ENCODE assay signal across 8 cellular contexts in genomic region chr12:53492188-53492587, GRCh38. TPM values are rescaled to one million over a fixed set of nuclear protein-coding genes. Genes with fewer than 3 reads are reported as not detected.
DNase-seq lines count a peak whose midpoint lies in the region; ATAC-seq and TF ChIP-seq lines count a peak whose summit lies in the region.

No MANE protein-coding gene starts in this region.

- intact Hi-C loops in natural killer cell (cut with micrococcal nuclease) = no loop called here

- no peak overlapping the region for H3K9ac ChIP-seq in KMS-11

- H3K9me3 Mint-ChIP-seq in natural killer cell = no peaks in the 10 kb centered on the region

- DNase-seq in AG10803 (ENCODE audit: low read depth) (no peak), natural killer cell (no peak), medulla oblongata (ENCODE audit: extremely low spot score) (no peak), cerebellar cortex (ENCODE audit: low spot score) (no peak), GM20000 (ENCODE audit: low spot score) (no peak)

- no peak overlapping the region for H2AFZ ChIP-seq in KMS-11 (ENCODE audit: low read depth)

- peak overlapping the region; percentile 98 for H3K4me2 ChIP-seq in KMS-11

- TF ChIP-seq CTCF in AG10803 (conservative IDR thresholded peaks at IDR 0.05; ENCODE audit: low read length) (no peak), KMS-11 (conservative IDR thresholded peaks at IDR 0.05; ENCODE audit: low read depth, low read length) (no peak), natural killer cell (IDR thresholded peaks at IDR 0.05) (no peak), GM20000 (IDR thresholded peaks at IDR 0.05; ENCODE audit: extremely low read depth, missing control alignments) (no peak)

- ATAC-seq in natural killer cell (no peak), HG03469 (IDR thresholded peaks at IDR 0.05; ENCODE audit: unreplicated experiment) (no peak)

- H3K4me3 Mint-ChIP-seq in natural killer cell = peak overlapping the region; percentile 72

- H3K4me1 ChIP-seq in KMS-11 (ENCODE audit: low read depth, poor library complexity, severe bottlenecking) = peaks cover 36% of the 10 kb centered on the region

- H3K4me3 ChIP-seq in AG10803 (ENCODE audit: low read length) = peak overlapping the region; percentile 67
- H3K4me3 ChIP-seq in KMS-11 (IDR thresholded peaks at IDR 0.05; ENCODE audit: insufficient read depth, low read depth, low read length) = peak overlapping the region; percentile 50

- no peaks in the 10 kb centered on the region for H3K36me3 Mint-ChIP-seq in natural killer cell

- H3K79me2 ChIP-seq in KMS-11 (ENCODE audit: insufficient read depth, low read depth) = no peaks in the 10 kb centered on the region

- peak overlapping the region; percentile 87 to 98 for H3K27ac Mint-ChIP-seq in natural killer cell

- no peaks in the 10 kb centered on the region for H3K27me3 Mint-ChIP-seq in natural killer cell (ENCODE audit: low read depth in 2 of 2)

- H3K36me3 ChIP-seq in KMS-11 (ENCODE audit: insufficient read depth) = no peaks in the 10 kb centered on the region

- H3K27ac ChIP-seq in KMS-11 (no peak overlapping the region), cingulate gyrus (ENCODE audit: low read depth, low read length) (peak overlapping the region; percentile 39)

- peaks cover 21 to 34% of the 10 kb centered on the region in 2 donors for H3K4me1 Mint-ChIP-seq in natural killer cell

- no peaks in the 10 kb centered on the region for H3K27me3 ChIP-seq in KMS-11 (ENCODE audit: insufficient read depth, low read depth)

- H4K20me1 ChIP-seq in KMS-11 (ENCODE audit: insufficient read depth) = no peaks in the 10 kb centered on the region

RNA-seq across cellular contexts. Expression of gene MAP3K12, which starts 7.1 kb away (rescaled TPM):
- 10 to 100 TPM; 15.3 to 21.8 (median 21.8) TPM for total RNA-seq in natural killer cell

RNA-seq across cellular contexts. Expression of gene TARBP2, which starts 8.9 kb away (rescaled TPM):
- 10 to 100 TPM; 23.8 to 35.1 (median 33.7) TPM for total RNA-seq in natural killer cell

RNA-seq across cellular contexts. Expression of gene NPFF, which starts 15.1 kb away (rescaled TPM):
- total RNA-seq in natural killer cell = not detected

RNA-seq across cellular contexts. Expression of gene PCBP2, which starts 40.3 kb away (rescaled TPM):
- total RNA-seq in natural killer cell = 1,000 to 10,000 TPM in 1 of 3 donors, 100 to 1,000 TPM in 2; 910 to 1,083 (median 943) TPM

RNA-seq across cellular contexts. Expression of gene PRR13, which starts 50.7 kb away (rescaled TPM):
- total RNA-seq in natural killer cell = 100 to 1,000 TPM; 214 to 233 (median 231) TPM
